1 cellular context compared by ENCODE assay signal in genomic region chr2:179860255-179861026, GRCh38.
TF ChIP-seq lines count a peak whose summit lies in the region.

No MANE protein-coding gene starts in this region.

TF ChIP-seq in A549, 52 proteins besides CTCF, POLR2A, EP300 and RAD21:
- TF ChIP-seq HES2 (IDR thresholded peaks at IDR 0.05), result no peak
- TF ChIP-seq SMC3 (IDR thresholded peaks at IDR 0.05), result no peak
- TF ChIP-seq BHLHE40 (IDR thresholded peaks at IDR 0.05; ENCODE audit: low read depth, low read length), result no peak
- no peak for TF ChIP-seq CBX2 (IDR thresholded peaks at IDR 0.05; ENCODE audit: borderline replicate concordance, low read depth)
- TF ChIP-seq HOXB5 (CRISPR knock-in tag; IDR thresholded peaks at IDR 0.05), result no peak
- TF ChIP-seq BCL3 (IDR thresholded peaks at IDR 0.05), result no peak
- TF ChIP-seq RCOR1 (IDR thresholded peaks at IDR 0.05; ENCODE audit: low read depth, low read length), result no peak
- no peak for TF ChIP-seq FOXS1 (CRISPR knock-in tag; IDR thresholded peaks at IDR 0.05)
- TF ChIP-seq CHD4 (IDR thresholded peaks at IDR 0.05; ENCODE audit: borderline replicate concordance), result no peak
- no peak for TF ChIP-seq JUN (IDR thresholded peaks at IDR 0.05)
- no peak for TF ChIP-seq SREBF2 (IDR thresholded peaks at IDR 0.05)
- no peak for TF ChIP-seq NFE2L2 (conservative IDR thresholded peaks at IDR 0.05; ENCODE audit: low read length)
- TF ChIP-seq RFX5 (IDR thresholded peaks at IDR 0.05), result no peak
- TF ChIP-seq FOSL2 (IDR thresholded peaks at IDR 0.05), result no peak
- no peak for TF ChIP-seq FOSL2 (CRISPR knock-in tag; IDR thresholded peaks at IDR 0.05)
- no peak for TF ChIP-seq JUNB (IDR thresholded peaks at IDR 0.05)
